ENCODE assay signal across 8 cellular contexts in genomic region chr4:147616849-147617172, GRCh38. TPM values are rescaled to one million over a fixed set of nuclear protein-coding genes. Genes with fewer than 3 reads are reported as not detected.
DNase-seq lines count a peak whose midpoint lies in the region; ATAC-seq and TF ChIP-seq lines count a peak whose summit lies in the region.

No MANE protein-coding gene starts in this region.

- intact Hi-C loops in natural killer cell (cut with micrococcal nuclease): loop anchor here (1.0 kb wide), 2 partner anchors 67 to 250 kb away; partner anchors contain the start of gene PRMT9

- DNase-seq in activated naive CD4-positive, alpha-beta T cell (lab: John Stamatoyannopoulos, UW): no peak
- no peak for DNase-seq in central memory CD8-positive, alpha-beta T cell (ENCODE audit: low spot score in 2 of 2)
- DNase-seq in natural killer cell: no peak
- no peak for DNase-seq in NCI-H187 treated with DMSO at 0.1 percent for 48 hours (lab: John Stamatoyannopoulos, UW)
- DNase-seq in mucosa of gallbladder (ENCODE audit: low spot score): no peak
- DNase-seq in NCI-H1930 (lab: John Stamatoyannopoulos, UW): no peak

- ATAC-seq in HG03469 (IDR thresholded peaks at IDR 0.05; ENCODE audit: unreplicated experiment) (peak; percentile 1), natural killer cell (peak in 1 of 3 donors; percentile 1)
- peak; percentile 1 for ATAC-seq in central memory CD8-positive, alpha-beta T cell (replicated peaks; ENCODE audit: extremely low read depth, poor library complexity, severe bottlenecking)

- H3K27me3 Mint-ChIP-seq in activated naive CD4-positive, alpha-beta T cell treated with anti-CD3 and anti-CD28 coated beads, Interleukin-2, amount 50 U/mL, for 24 hours: no peaks in the 10 kb centered on the region
- H3K27me3 Mint-ChIP-seq in central memory CD8-positive, alpha-beta T cell: peaks cover 6% of the 10 kb centered on the region
- peaks cover 9 to 36% of the 10 kb centered on the region in 2 donors for H3K27me3 Mint-ChIP-seq in natural killer cell (ENCODE audit: low read depth in 2 of 2)

- H3K9me3 Mint-ChIP-seq in activated naive CD4-positive, alpha-beta T cell treated with anti-CD3 and anti-CD28 coated beads, Interleukin-2, amount 50 U/mL, for 24 hours: no peaks in the 10 kb centered on the region
- no peaks in the 10 kb centered on the region for H3K9me3 Mint-ChIP-seq in central memory CD8-positive, alpha-beta T cell
- no peaks in the 10 kb centered on the region for H3K9me3 Mint-ChIP-seq in natural killer cell

- H3K4me3 Mint-ChIP-seq in activated naive CD4-positive, alpha-beta T cell treated with anti-CD3 and anti-CD28 coated beads, Interleukin-2, amount 50 U/mL, for 24 hours: peak overlapping the region; percentile 98
- peak overlapping the region; percentile 97 for H3K4me3 Mint-ChIP-seq in central memory CD8-positive, alpha-beta T cell
- H3K4me3 Mint-ChIP-seq in natural killer cell: peak overlapping the region; percentile 99

- TF ChIP-seq CTCF in natural killer cell (IDR thresholded peaks at IDR 0.05): no peak

- peak overlapping the region; percentile 97 for H3K27ac Mint-ChIP-seq in activated naive CD4-positive, alpha-beta T cell treated with anti-CD3 and anti-CD28 coated beads, Interleukin-2, amount 50 U/mL, for 24 hours
- H3K27ac Mint-ChIP-seq in central memory CD8-positive, alpha-beta T cell (ENCODE audit: low read depth): peak overlapping the region; percentile 97
- peak overlapping the region; percentile 96 to 99 for H3K27ac Mint-ChIP-seq in natural killer cell

- H3K4me1 Mint-ChIP-seq in activated naive CD4-positive, alpha-beta T cell treated with anti-CD3 and anti-CD28 coated beads, Interleukin-2, amount 50 U/mL, for 24 hours: peaks cover 29% of the 10 kb centered on the region
- peaks cover 32% of the 10 kb centered on the region for H3K4me1 Mint-ChIP-seq in central memory CD8-positive, alpha-beta T cell
- peaks cover 30% of the 10 kb centered on the region in 2 donors for H3K4me1 Mint-ChIP-seq in natural killer cell

- peaks cover 10% of the 10 kb centered on the region for H3K36me3 Mint-ChIP-seq in activated naive CD4-positive, alpha-beta T cell treated with anti-CD3 and anti-CD28 coated beads, Interleukin-2, amount 50 U/mL, for 24 hours
- H3K36me3 Mint-ChIP-seq in central memory CD8-positive, alpha-beta T cell (ENCODE audit: insufficient read depth): peaks cover 13% of the 10 kb centered on the region
- H3K36me3 Mint-ChIP-seq in natural killer cell: peaks cover 8% of the 10 kb centered on the region

RNA-seq across cellular contexts. Expression of gene TMEM184C, which starts 0.4 kb away (rescaled TPM):
- 10 to 100 TPM; 14.4 to 15.5 (median 15.1) TPM for total RNA-seq in natural killer cell
- total RNA-seq in mucosa of gallbladder: 45.5 TPM
